ENCODE assay signal across 1 cellular context in the genomic region with DNA sequence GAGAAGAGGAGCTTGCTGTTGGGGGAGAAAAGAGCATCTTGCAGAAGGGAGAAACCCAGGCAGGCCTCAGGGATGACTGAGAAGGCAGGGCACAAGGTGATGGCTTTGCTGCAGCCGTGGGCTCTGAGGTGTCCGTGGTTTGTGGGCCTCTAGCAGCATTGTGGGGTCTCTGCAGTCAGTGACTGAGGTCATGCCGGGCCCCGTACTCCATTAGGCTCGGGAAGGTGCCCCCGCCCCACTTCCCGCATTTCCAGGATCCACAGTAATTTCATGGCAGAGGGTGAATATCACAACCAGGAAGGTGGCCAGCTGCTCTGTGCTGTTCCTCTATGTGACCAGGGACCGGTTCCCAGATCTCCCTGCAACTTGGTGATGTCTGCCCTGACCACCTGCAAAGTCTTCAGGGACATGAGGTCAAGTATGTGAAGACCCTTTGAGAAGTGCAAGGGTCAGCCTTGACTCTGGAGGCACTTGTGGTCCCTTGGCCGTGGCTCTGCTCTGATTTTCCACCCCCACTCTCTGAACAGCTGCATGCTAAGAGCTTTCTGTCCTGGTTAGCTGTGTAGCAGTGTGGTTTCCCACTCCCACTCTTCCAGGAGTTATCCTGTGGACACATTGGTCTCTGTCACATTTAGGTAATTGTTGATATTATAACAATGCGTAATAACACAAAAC.
A peak's percentile ranks its signal among the peaks of the same experiment; 100 is the strongest.
TF ChIP-seq lines count a peak whose summit lies in the region.

No MANE protein-coding gene starts in this region.

TF ChIP-seq in GM12878, 131 proteins besides CTCF, POLR2A, EP300 and RAD21:
- TF ChIP-seq SP1 (IDR thresholded peaks at IDR 0.05; ENCODE audit: low read depth, low read length) (no peak), SUZ12 (IDR thresholded peaks at IDR 0.05; ENCODE audit: unreplicated experiment) (no peak), IKZF1 (conservative IDR thresholded peaks at IDR 0.05) (0 out of 2 replicates have a peak, but pooled peaks have one; percentile 25)
